28 cellular contexts compared by ENCODE assay signal in genomic region chr6:114827135-114827534, GRCh38.
"Had no signal": no experiment of that assay in that cellular context is flagged by ENCODE, and none has a peak within 500 bp of the region (broad histone marks: within the 10 kb centered on the region; RNA-seq: fewer than 3 reads in every experiment).

No MANE protein-coding gene starts in this region.

- H2AFZ ChIP-seq: hepatocyte had no signal

- H3K36me3 ChIP-seq: colonic mucosa, esophagus muscularis mucosa, esophagus squamous epithelium, gastrocnemius medialis, gastroesophageal sphincter, heart left ventricle, heart right ventricle had no signal

- H3K27me3 ChIP-seq: colonic mucosa, dorsolateral prefrontal cortex, esophagus muscularis mucosa, esophagus squamous epithelium, gastrocnemius medialis, gastroesophageal sphincter, heart left ventricle, heart right ventricle, hepatocyte had no signal

- H3K4me1 ChIP-seq: colonic mucosa, esophagus muscularis mucosa, esophagus squamous epithelium, foreskin keratinocyte, gastrocnemius medialis, gastroesophageal sphincter, heart left ventricle, heart right ventricle had no signal

- H3K79me2 ChIP-seq: hepatocyte had no signal

- H3K9me3 ChIP-seq: colonic mucosa, esophagus muscularis mucosa, esophagus squamous epithelium, gastrocnemius medialis, gastroesophageal sphincter, heart left ventricle, heart right ventricle had no signal

- FAIRE-seq: endometrium, endothelial cell of umbilical vein, frontal cortex had no signal

- ATAC-seq: effector memory CD8-positive, alpha-beta T cell; esophagus mucosa; foreskin keratinocyte; gastrocnemius medialis; gastroesophageal sphincter; heart left ventricle; heart right ventricle had no signal

- H3K4me2 ChIP-seq: hepatocyte had no signal

- H3K4me3 ChIP-seq: colonic mucosa, coronary artery, dorsolateral prefrontal cortex, esophagus muscularis mucosa, esophagus squamous epithelium, gastrocnemius medialis, gastroesophageal sphincter, heart left ventricle, heart right ventricle, hepatocyte had no signal

- DNase-seq: colonic mucosa; cortex of kidney; dermis blood vessel endothelial cell; dorsolateral prefrontal cortex; effector CD4-positive, alpha-beta T cell; effector CD8-positive, alpha-beta T cell; effector memory CD4-positive, alpha-beta T cell; effector memory CD8-positive, alpha-beta T cell; endodermal cell; erythroblast; esophagus squamous epithelium; foreskin fibroblast; foreskin keratinocyte; foreskin melanocyte; gastrocnemius medialis; glutamatergic neuron; head of caudate nucleus; heart left ventricle; heart right ventricle had no signal

- H3K27ac ChIP-seq: colonic mucosa, coronary artery, dorsolateral prefrontal cortex, epithelial cell of prostate, esophagus muscularis mucosa, esophagus squamous epithelium, foreskin keratinocyte, gastrocnemius medialis, gastroesophageal sphincter, heart left ventricle, heart right ventricle, hepatocyte had no signal
